ENCODE assay signal across 1 cellular context in the genomic region with DNA sequence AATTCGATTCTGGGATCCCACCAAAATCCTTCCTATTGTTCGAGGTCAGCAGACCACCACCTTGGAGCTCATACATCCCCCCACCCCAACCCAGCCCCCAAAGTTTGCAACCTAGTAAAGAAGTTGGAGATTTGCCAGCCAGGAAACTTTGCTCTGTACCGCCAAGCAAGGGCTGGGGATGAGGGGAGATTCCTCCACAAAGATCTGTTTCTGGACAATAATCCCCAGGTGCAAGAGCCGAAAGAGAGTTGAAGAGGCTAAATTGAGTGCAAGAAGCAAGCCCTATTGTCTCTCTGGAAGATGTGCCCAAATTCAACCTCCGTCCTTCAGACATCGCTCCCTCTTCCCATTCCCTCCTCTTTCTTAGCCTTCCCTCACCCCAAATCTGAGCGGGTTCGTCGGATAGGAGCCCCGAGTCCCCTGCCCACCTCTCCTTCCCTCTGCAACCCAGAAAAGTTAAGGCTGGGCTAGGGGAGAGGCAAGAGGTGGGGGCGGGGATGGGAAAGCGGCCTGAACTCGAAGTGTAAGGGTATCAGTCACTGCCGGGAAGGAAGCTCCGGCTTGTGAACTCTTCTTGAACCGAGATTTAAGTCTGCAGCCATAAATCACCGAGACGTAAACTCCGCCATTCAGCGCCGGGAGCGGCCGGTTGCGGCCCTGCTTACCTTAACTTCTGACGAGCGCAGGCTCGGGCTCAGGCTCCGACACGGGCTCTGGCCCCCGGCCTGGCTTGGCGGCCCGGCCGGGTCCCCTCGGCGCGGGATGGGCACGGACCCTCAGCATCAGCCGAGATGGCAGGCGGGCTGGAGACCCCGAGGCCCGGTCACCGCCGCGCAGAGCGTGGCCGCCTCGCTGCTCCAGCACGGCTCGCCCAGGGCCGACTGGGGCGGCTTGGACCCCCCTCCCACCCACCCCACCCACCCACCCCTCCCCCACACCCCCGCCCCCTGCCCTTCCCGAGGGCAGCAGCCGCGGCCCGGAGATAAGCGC.
TF ChIP-seq lines count a peak whose summit lies in the region.

No MANE protein-coding gene starts in this region.

TF ChIP-seq in liver, 16 proteins besides CTCF, POLR2A, EP300 and RAD21 (continued from another document):
- TF ChIP-seq, protein P1, sequence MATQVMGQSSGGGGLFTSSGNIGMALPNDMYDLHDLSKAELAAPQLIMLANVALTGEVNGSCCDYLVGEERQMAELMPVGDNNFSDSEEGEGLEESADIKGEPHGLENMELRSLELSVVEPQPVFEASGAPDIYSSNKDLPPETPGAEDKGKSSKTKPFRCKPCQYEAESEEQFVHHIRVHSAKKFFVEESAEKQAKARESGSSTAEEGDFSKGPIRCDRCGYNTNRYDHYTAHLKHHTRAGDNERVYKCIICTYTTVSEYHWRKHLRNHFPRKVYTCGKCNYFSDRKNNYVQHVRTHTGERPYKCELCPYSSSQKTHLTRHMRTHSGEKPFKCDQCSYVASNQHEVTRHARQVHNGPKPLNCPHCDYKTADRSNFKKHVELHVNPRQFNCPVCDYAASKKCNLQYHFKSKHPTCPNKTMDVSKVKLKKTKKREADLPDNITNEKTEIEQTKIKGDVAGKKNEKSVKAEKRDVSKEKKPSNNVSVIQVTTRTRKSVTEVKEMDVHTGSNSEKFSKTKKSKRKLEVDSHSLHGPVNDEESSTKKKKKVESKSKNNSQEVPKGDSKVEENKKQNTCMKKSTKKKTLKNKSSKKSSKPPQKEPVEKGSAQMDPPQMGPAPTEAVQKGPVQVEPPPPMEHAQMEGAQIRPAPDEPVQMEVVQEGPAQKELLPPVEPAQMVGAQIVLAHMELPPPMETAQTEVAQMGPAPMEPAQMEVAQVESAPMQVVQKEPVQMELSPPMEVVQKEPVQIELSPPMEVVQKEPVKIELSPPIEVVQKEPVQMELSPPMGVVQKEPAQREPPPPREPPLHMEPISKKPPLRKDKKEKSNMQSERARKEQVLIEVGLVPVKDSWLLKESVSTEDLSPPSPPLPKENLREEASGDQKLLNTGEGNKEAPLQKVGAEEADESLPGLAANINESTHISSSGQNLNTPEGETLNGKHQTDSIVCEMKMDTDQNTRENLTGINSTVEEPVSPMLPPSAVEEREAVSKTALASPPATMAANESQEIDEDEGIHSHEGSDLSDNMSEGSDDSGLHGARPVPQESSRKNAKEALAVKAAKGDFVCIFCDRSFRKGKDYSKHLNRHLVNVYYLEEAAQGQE (IDR thresholded peaks at IDR 0.05), result no peak
- TF ChIP-seq YY1 (IDR thresholded peaks at IDR 0.05), result no peak
- TF ChIP-seq EGR1 (IDR thresholded peaks at IDR 0.05; ENCODE audit: low read depth in 2 of 2), result no peak
- TF ChIP-seq, protein P2, sequence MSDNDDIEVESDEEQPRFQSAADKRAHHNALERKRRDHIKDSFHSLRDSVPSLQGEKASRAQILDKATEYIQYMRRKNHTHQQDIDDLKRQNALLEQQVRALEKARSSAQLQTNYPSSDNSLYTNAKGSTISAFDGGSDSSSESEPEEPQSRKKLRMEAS (IDR thresholded peaks at IDR 0.05), result no peak
- TF ChIP-seq HNF4G (IDR thresholded peaks at IDR 0.05), result no peak
- TF ChIP-seq SP1 (IDR thresholded peaks at IDR 0.05), result no peak
- TF ChIP-seq NR2F2 (IDR thresholded peaks at IDR 0.05), result peak; percentile 44
- peak; percentile 43 to 57 for TF ChIP-seq RXRA (IDR thresholded peaks at IDR 0.05)
- TF ChIP-seq JUND (IDR thresholded peaks at IDR 0.05), result no peak
- no peak for TF ChIP-seq GABPA (IDR thresholded peaks at IDR 0.05 in 1 of 2, conservative IDR thresholded peaks at IDR 0.05 in 1 of 2)
- TF ChIP-seq HNF4A (conservative IDR thresholded peaks at IDR 0.05), result no peak
- no peak for TF ChIP-seq TAF1 (conservative IDR thresholded peaks at IDR 0.05)
- TF ChIP-seq, protein P3, sequence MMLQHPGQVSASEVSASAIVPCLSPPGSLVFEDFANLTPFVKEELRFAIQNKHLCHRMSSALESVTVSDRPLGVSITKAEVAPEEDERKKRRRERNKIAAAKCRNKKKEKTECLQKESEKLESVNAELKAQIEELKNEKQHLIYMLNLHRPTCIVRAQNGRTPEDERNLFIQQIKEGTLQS (IDR thresholded peaks at IDR 0.05), result no peak
- TF ChIP-seq, protein P4, sequence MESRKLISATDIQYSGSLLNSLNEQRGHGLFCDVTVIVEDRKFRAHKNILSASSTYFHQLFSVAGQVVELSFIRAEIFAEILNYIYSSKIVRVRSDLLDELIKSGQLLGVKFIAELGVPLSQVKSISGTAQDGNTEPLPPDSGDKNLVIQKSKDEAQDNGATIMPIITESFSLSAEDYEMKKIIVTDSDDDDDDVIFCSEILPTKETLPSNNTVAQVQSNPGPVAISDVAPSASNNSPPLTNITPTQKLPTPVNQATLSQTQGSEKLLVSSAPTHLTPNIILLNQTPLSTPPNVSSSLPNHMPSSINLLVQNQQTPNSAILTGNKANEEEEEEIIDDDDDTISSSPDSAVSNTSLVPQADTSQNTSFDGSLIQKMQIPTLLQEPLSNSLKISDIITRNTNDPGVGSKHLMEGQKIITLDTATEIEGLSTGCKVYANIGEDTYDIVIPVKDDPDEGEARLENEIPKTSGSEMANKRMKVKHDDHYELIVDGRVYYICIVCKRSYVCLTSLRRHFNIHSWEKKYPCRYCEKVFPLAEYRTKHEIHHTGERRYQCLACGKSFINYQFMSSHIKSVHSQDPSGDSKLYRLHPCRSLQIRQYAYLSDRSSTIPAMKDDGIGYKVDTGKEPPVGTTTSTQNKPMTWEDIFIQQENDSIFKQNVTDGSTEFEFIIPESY (IDR thresholded peaks at IDR 0.05), result no peak
